Comparison of ENCODE assay signal across 16 cellular contexts in genomic region chr5:14686517-14686916, GRCh38. TPM values are rescaled to one million over a fixed set of nuclear protein-coding genes. Genes with fewer than 3 reads are reported as not detected.
A peak's percentile ranks its signal among the peaks of the same experiment; 100 is the strongest.
DNase-seq lines count a peak whose midpoint lies in the region; ATAC-seq and TF ChIP-seq lines count a peak whose summit lies in the region.
"Had no signal": no experiment of that assay in that cellular context is flagged by ENCODE, and none has a peak within 500 bp of the region (broad histone marks: within the 10 kb centered on the region; RNA-seq: fewer than 3 reads in every experiment).

No MANE protein-coding gene starts in this region.

- no peak for TF ChIP-seq POLR2A in prostate gland (IDR thresholded peaks at IDR 0.05)

- H3K79me2 ChIP-seq in Karpas-422 (ENCODE audit: low read length) = peaks cover 66% of the 10 kb centered on the region

- no peak for DNase-seq in activated CD8-positive, alpha-beta memory T cell treated with anti-CD3 and anti-CD28 coated beads, Interleukin-2, amount 10 ng/mL, durations not matched to agents 7 days and 5 days
- DNase-seq in activated CD8-positive, alpha-beta memory T cell treated with anti-CD3 and anti-CD28 coated beads, Interleukin-2, amount 50 U/mL, for 4 hours = no peak
- DNase-seq in Karpas-422 (no peak), epithelial cell of esophagus (ENCODE audit: low read depth) (peak; percentile 83), prostate gland (ENCODE audit: low spot score) (no peak), NCI-H146 (lab: John Stamatoyannopoulos, UW) (no peak), NCI-H446 treated with DMSO at 0.1 percent for 48 hours (lab: John Stamatoyannopoulos, UW) (no peak), nephron progenitor cell (no peak)
- DNase-seq: Caco-2, DMS53, NCI-H1092, NCI-H1694, NCI-H2107, NCI-H774, PC-9 had no signal

- no peak overlapping the region for H3K4me2 ChIP-seq in Karpas-422 (ENCODE audit: low read depth, low read length, poor library complexity, severe bottlenecking)
- H3K4me2 ChIP-seq: PC-9 had no signal

- H3K4me3 Mint-ChIP-seq in activated CD8-positive, alpha-beta memory T cell treated with anti-CD3 and anti-CD28 coated beads, Interleukin-2, amount 10 ng/mL, durations not matched to agents 7 days and 5 days = no peak overlapping the region
- H3K4me3 Mint-ChIP-seq in nephron progenitor cell = no peak overlapping the region

- H3K9ac ChIP-seq in Karpas-422 (ENCODE audit: low read length) = no peak overlapping the region

- no peaks in the 10 kb centered on the region for H4K20me1 ChIP-seq in Karpas-422 (ENCODE audit: insufficient read depth, low read depth, low read length)

- peak overlapping the region; percentile 52 for H3K27ac Mint-ChIP-seq in activated CD8-positive, alpha-beta memory T cell treated with anti-CD3 and anti-CD28 coated beads, Interleukin-2, amount 10 ng/mL, durations not matched to agents 7 days and 5 days
- H3K27ac Mint-ChIP-seq in nephron progenitor cell = no peak overlapping the region

- no peaks in the 10 kb centered on the region for H3K9me3 Mint-ChIP-seq in activated CD8-positive, alpha-beta memory T cell treated with anti-CD3 and anti-CD28 coated beads, Interleukin-2, amount 10 ng/mL, durations not matched to agents 7 days and 5 days (ENCODE audit: low read depth)
- H3K9me3 Mint-ChIP-seq in nephron progenitor cell = peaks cover 4% of the 10 kb centered on the region

- no peak overlapping the region for H3K4me3 ChIP-seq in Karpas-422 (ENCODE audit: low read length)
- no peak overlapping the region for H3K4me3 ChIP-seq in epithelial cell of esophagus (ENCODE audit: low read length)
- H3K4me3 ChIP-seq in prostate gland = no peak overlapping the region
- H3K4me3 ChIP-seq: PC-9 had no signal

- no peaks in the 10 kb centered on the region for H3K27me3 Mint-ChIP-seq in activated CD8-positive, alpha-beta memory T cell treated with anti-CD3 and anti-CD28 coated beads, Interleukin-2, amount 10 ng/mL, durations not matched to agents 7 days and 5 days
- no peaks in the 10 kb centered on the region for H3K27me3 Mint-ChIP-seq in nephron progenitor cell (ENCODE audit: low read depth, poor library complexity)

- H3K4me1 ChIP-seq in Karpas-422 (ENCODE audit: low read length) (peaks cover 48% of the 10 kb centered on the region), prostate gland (replicated peaks) (peaks cover 22% of the 10 kb centered on the region)
- H3K4me1 ChIP-seq: Caco-2 had no signal

- no peak overlapping the region for H2AFZ ChIP-seq in Karpas-422 (ENCODE audit: low read length)
- H2AFZ ChIP-seq: PC-9 had no signal

- no peak for ATAC-seq in activated CD8-positive, alpha-beta memory T cell treated with anti-CD3 and anti-CD28 coated beads, Interleukin-2, amount 10 ng/mL, durations not matched to agents 7 days and 5 days

- H3K4me1 Mint-ChIP-seq in activated CD8-positive, alpha-beta memory T cell treated with anti-CD3 and anti-CD28 coated beads, Interleukin-2, amount 10 ng/mL, durations not matched to agents 7 days and 5 days = peaks cover 22% of the 10 kb centered on the region
- H3K4me1 Mint-ChIP-seq in nephron progenitor cell = peaks cover 11% of the 10 kb centered on the region

- H3K27ac ChIP-seq in Karpas-422 (ENCODE audit: low read length) (0 out of 2 replicates have a peak overlapping the region, but pooled peaks have one; percentile 6), prostate gland (peak overlapping the region; percentile 84 to 90)
- H3K27ac ChIP-seq: HL-60, PC-9 had no signal

- CTCF ChIA-PET in activated CD8-positive, alpha-beta memory T cell treated with anti-CD3 and anti-CD28 coated beads, Interleukin-2, amount 10 ng/mL, durations not matched to agents 7 days and 5 days (lab: Charles Lee) = interaction anchor here (1.1 to 4.4 kb wide), 6 partner anchors 17 to 334 kb away, joined by 3 to 20 read pairs (median 7); no protein-coding TSS in a partner anchor

- H3K9me3 ChIP-seq in Karpas-422 (ENCODE audit: low read length) (no peaks in the 10 kb centered on the region), prostate gland (no peaks in the 10 kb centered on the region)
- H3K9me3 ChIP-seq: Caco-2 had no signal

- TF ChIP-seq CTCF in epithelial cell of esophagus (IDR thresholded peaks at IDR 0.05; ENCODE audit: insufficient read depth, low read depth, low read length, missing control alignments) (no peak), prostate gland (IDR thresholded peaks at IDR 0.05) (no peak), nephron progenitor cell (IDR thresholded peaks at IDR 0.05) (no peak)

- H3K27me3 ChIP-seq in Karpas-422 (ENCODE audit: low read length) (no peaks in the 10 kb centered on the region), prostate gland (replicated peaks; ENCODE audit: insufficient read depth) (no peaks in the 10 kb centered on the region)

- H3K36me3 Mint-ChIP-seq in activated CD8-positive, alpha-beta memory T cell treated with anti-CD3 and anti-CD28 coated beads, Interleukin-2, amount 10 ng/mL, durations not matched to agents 7 days and 5 days = peaks cover 67% of the 10 kb centered on the region
- peaks cover 64% of the 10 kb centered on the region for H3K36me3 Mint-ChIP-seq in nephron progenitor cell (ENCODE audit: low read depth)

- intact Hi-C loops in prostate gland (cut with DNase I) = loop anchor here (5.0 to 10.0 kb wide), 2 partner anchors 188 to 316 kb away; partner anchors contain the start of gene ANKH

- H3K9me2 ChIP-seq in Karpas-422 (replicated peaks; ENCODE audit: insufficient read depth, low read length) = no peaks in the 10 kb centered on the region

- H3K36me3 ChIP-seq in Karpas-422 (ENCODE audit: insufficient read depth, low read length) (peaks cover 66% of the 10 kb centered on the region), prostate gland (peaks cover 0 to 12% of the 10 kb centered on the region in 2 donors)

RNA-seq across cellular contexts. Expression of gene OTULIN, which starts 22.0 kb away (rescaled TPM):
- total RNA-seq in activated CD8-positive, alpha-beta memory T cell treated with anti-CD3 and anti-CD28 coated beads, Interleukin-2, amount 10 ng/mL, durations not matched to agents 7 days and 5 days = 100 to 1,000 TPM in 1 of 2 experiments, 10 to 100 TPM in 1; 87.8 to 123 TPM
- total RNA-seq in Karpas-422 (2014; rRNA removed; shearing (Covaris generic); ENCODE audit: low replicate concordance) = 27.0 and 31.0 TPM in 2 replicates
- total RNA-seq in prostate gland = 10 to 100 TPM; 35.5 to 51.8 TPM
